Comparison of ENCODE assay signal across 26 cellular contexts in the genomic region with DNA sequence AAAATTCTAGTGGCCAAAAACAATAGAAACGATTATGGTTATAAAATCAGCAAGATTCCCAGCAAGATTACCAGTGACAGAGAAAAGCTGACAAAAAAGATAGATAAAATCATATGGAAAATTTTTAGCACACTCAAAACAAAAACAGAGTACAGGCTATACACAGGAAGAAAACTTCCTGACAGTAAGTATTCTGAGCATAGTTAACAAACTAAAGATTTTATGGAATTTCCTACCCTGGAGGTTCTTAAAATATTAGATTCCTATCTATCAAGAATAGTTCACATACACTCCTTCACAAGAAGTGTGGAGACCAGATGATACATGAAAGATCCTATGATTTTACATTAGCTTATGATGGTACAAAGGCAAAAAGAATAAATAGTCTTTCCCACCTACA. TPM values are rescaled to one million over a fixed set of nuclear protein-coding genes. Genes with fewer than 3 reads are reported as not detected.
DNase-seq lines count a peak whose midpoint lies in the region; FAIRE-seq and TF ChIP-seq lines count a peak whose summit lies in the region.
"Had no signal": no experiment of that assay in that cellular context is flagged by ENCODE, and none has a peak within 500 bp of the region (broad histone marks: within the 10 kb centered on the region; RNA-seq: fewer than 3 reads in every experiment).

No MANE protein-coding gene starts in this region.

- no peaks in the 10 kb centered on the region for H3K27me3 ChIP-seq in thyroid gland
- H3K27me3 ChIP-seq: MG63 had no signal

- DNase-seq in EH (ENCODE audit: low read depth) (peak; percentile 70), chondrocyte (ENCODE audit: low spot score) (no peak), lung microvascular endothelial cell (ENCODE audit: low read depth in 2 of 2) (peak; percentile 21 to 43), thyroid gland (no peak), H54 (ENCODE audit: insufficient read length, low spot score) (no peak), iPS-NIHi11 (ENCODE audit: low spot score) (no peak)
- DNase-seq in activated T-cell treated with anti-CD3 and anti-CD28 coated beads, Interleukin-2, amount 50 U/mL, for 24 hours = no peak
- DNase-seq: Calu3; DMS153; DND-41; GM23248; H9; KG1; MG63; NCI-H1105 treated with DMSO at 0.1 percent for 48 hours; NCI-H146; NCI-H1930; NCI-H2107; NCI-H526; NCI-H82; NK-92 treated with Interleukin-12 subunit alpha and Interleukin-12 subunit beta, amount 100 ng/mL, for 24 hours; Right ventricle myocardium superior; RPMI8226 had no signal

- peaks cover 6% of the 10 kb centered on the region for H3K9me3 Mint-ChIP-seq in chondrocyte (ENCODE audit: low read depth)
- no peaks in the 10 kb centered on the region for H3K9me3 Mint-ChIP-seq in activated T-cell treated with anti-CD3 and anti-CD28 coated beads, Interleukin-2, amount 50 U/mL, for 24 hours
- H3K9me3 Mint-ChIP-seq: H9 had no signal

- peak overlapping the region; percentile 64 to 79 (median 78) for H3K27ac ChIP-seq in thyroid gland
- H3K27ac ChIP-seq: A549, GM23248 had no signal

- H3K27me3 Mint-ChIP-seq in chondrocyte (ENCODE audit: low read depth) = no peaks in the 10 kb centered on the region
- H3K27me3 Mint-ChIP-seq in activated T-cell treated with anti-CD3 and anti-CD28 coated beads, Interleukin-2, amount 50 U/mL, for 24 hours = no peaks in the 10 kb centered on the region
- H3K27me3 Mint-ChIP-seq: B cell had no signal

- no peak overlapping the region for H3K4me3 Mint-ChIP-seq in chondrocyte (ENCODE audit: unreplicated experiment)
- no peak overlapping the region for H3K4me3 Mint-ChIP-seq in activated T-cell treated with anti-CD3 and anti-CD28 coated beads, Interleukin-2, amount 50 U/mL, for 24 hours
- H3K4me3 Mint-ChIP-seq: B cell, CD14-positive monocyte, H9 had no signal

- no peaks in the 10 kb centered on the region for H3K9me3 ChIP-seq in thyroid gland
- H3K9me3 ChIP-seq: A549 had no signal

- peaks cover 48 to 52% of the 10 kb centered on the region in 2 donors for H3K4me1 ChIP-seq in thyroid gland
- H3K4me1 ChIP-seq: A549 had no signal

- no peak overlapping the region for H3K4me3 ChIP-seq in thyroid gland (replicated peaks in 1 of 3)
- H3K4me3 ChIP-seq: A549, GM23248, MG63 had no signal

- TF ChIP-seq POLR2A in thyroid gland (IDR thresholded peaks at IDR 0.05) = no peak
- no peak for TF ChIP-seq POLR2A in H54 (IDR thresholded peaks at IDR 0.05; ENCODE audit: low read depth, low read length)

- FAIRE-seq in H54 (lab: Jason Lieb, UNC) = no peak
- FAIRE-seq: A549 had no signal

- H3K4me1 Mint-ChIP-seq in chondrocyte (ENCODE audit: low read depth) = peaks cover 42% of the 10 kb centered on the region
- H3K4me1 Mint-ChIP-seq in activated T-cell treated with anti-CD3 and anti-CD28 coated beads, Interleukin-2, amount 50 U/mL, for 24 hours (ENCODE audit: low read depth) = peaks cover 9% of the 10 kb centered on the region
- H3K4me1 Mint-ChIP-seq: B cell, CD14-positive monocyte had no signal

- intact Hi-C loops in thyroid gland (cut with DNase I) = no loop called here

- no peak for TF ChIP-seq CTCF in chondrocyte (IDR thresholded peaks at IDR 0.05)
- no peak for TF ChIP-seq CTCF in thyroid gland (IDR thresholded peaks at IDR 0.05)

- H3K36me3 Mint-ChIP-seq in chondrocyte (ENCODE audit: low read depth) = peaks cover 4% of the 10 kb centered on the region
- peaks cover 63% of the 10 kb centered on the region for H3K36me3 Mint-ChIP-seq in activated T-cell treated with anti-CD3 and anti-CD28 coated beads, Interleukin-2, amount 50 U/mL, for 24 hours (ENCODE audit: low read depth)

- no peaks in the 10 kb centered on the region for H3K36me3 ChIP-seq in thyroid gland

- WGBS in thyroid gland, 2 donors = 45 to 49% methylated on average over 1 of the region's 1 CpG

- H3K27ac Mint-ChIP-seq in chondrocyte (ENCODE audit: unreplicated experiment) = peak overlapping the region; percentile 60
- no peak overlapping the region for H3K27ac Mint-ChIP-seq in activated T-cell treated with anti-CD3 and anti-CD28 coated beads, Interleukin-2, amount 50 U/mL, for 24 hours
- H3K27ac Mint-ChIP-seq: B cell had no signal

RNA-seq across cellular contexts. Expression of a gene that starts 50.8 kb away (rescaled TPM):
- total RNA-seq in chondrocyte = 45.9 to 50.6 TPM (median 49.9 TPM) in 3 replicates
- total RNA-seq in lung microvascular endothelial cell = 15.0 and 20.8 TPM in 2 replicates
- 10 to 100 TPM; 64.2 to 86.7 (median 75.3) TPM for total RNA-seq in thyroid gland

Comparison
In these comparisons a context has a peak if more than half of its experiments do, and no peak if none do; other contexts are left out.
1. DNase-seq: peak in EH (single experiment) and lung microvascular endothelial cell (2 of 2); none in chondrocyte (single experiment), thyroid gland (0 of 2), H54 (single experiment), activated T-cell treated with anti-CD3 and anti-CD28 coated beads, Interleukin-2, amount 50 U/mL, for 24 hours (single experiment) and iPS-NIHi11 (single experiment).